12 cellular contexts compared by ENCODE assay signal in the genomic region with DNA sequence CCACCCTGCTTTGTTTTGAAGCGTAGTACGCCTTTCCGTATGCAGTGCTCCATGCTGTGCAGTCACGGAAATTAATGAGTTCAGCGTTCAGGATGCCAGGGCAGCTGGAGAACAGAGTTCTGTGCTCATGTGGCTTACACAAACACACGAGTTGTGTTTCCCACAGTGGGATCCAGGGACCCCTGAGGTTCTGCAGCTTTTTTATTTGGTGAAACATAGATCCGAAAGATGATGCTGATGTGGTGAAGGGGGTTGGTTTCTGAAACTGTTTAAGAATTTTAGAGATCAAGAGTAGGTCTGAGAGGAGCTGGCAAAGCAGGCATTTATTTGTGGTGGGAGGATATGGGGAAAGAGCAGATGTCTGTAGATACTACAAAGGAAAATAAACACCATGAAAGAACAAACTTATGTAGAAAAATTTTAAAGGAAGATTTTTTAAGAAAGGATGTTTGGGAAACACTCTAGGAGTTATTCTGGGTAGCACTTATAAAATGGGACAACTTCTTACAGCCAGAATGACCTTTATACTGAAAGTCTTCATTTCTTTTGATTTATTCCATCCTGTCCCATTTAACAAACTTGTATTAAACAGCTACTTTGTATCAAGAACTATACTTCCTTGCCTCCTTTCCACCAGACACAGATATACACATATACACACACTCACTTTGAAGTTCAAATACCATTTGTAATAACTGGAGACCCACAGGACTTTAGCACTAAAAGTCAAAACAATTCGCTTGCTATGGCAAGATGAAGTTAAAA. TPM values are rescaled to one million over a fixed set of nuclear protein-coding genes. Genes with fewer than 3 reads are reported as not detected.
A peak's percentile ranks its signal among the peaks of the same experiment; 100 is the strongest.
DNase-seq lines count a peak whose midpoint lies in the region; ATAC-seq and TF ChIP-seq lines count a peak whose summit lies in the region.
"Had no signal": no experiment of that assay in that cellular context is flagged by ENCODE, and none has a peak within 500 bp of the region (broad histone marks: within the 10 kb centered on the region; RNA-seq: fewer than 3 reads in every experiment).

No MANE protein-coding gene starts in this region.

- intact Hi-C loops in esophagus squamous epithelium (cut with DNase I): no loop called here

- peak overlapping the region; percentile 73 for H3K27ac Mint-ChIP-seq in neural crest cell (ENCODE audit: unreplicated experiment)

- H3K4me1 Mint-ChIP-seq in neural crest cell: peaks cover 22% of the 10 kb centered on the region

- H3K4me1 ChIP-seq in esophagus squamous epithelium (peaks cover 0 to 47% (median 0%) of the 10 kb centered on the region in 3 donors), foreskin keratinocyte (no peaks in the 10 kb centered on the region)

- no peak for TF ChIP-seq CTCF in esophagus squamous epithelium (IDR thresholded peaks at IDR 0.05)
- TF ChIP-seq CTCF in neural crest cell (conservative IDR thresholded peaks at IDR 0.05): no peak
- TF ChIP-seq CTCF in foreskin keratinocyte (conservative IDR thresholded peaks at IDR 0.05): no peak

- H3K4me3 Mint-ChIP-seq in neural crest cell: peak overlapping the region; percentile 3

- no peaks in the 10 kb centered on the region for H3K27me3 ChIP-seq in esophagus squamous epithelium
- H3K27me3 ChIP-seq in foreskin keratinocyte: no peaks in the 10 kb centered on the region
- H3K27me3 ChIP-seq: pancreas had no signal

- H3K9me3 Mint-ChIP-seq in neural crest cell: no peaks in the 10 kb centered on the region

- no peak for TF ChIP-seq POLR2A in esophagus squamous epithelium (IDR thresholded peaks at IDR 0.05)

- peak; percentile 27 for DNase-seq in AG20443 (ENCODE audit: low spot score)
- DNase-seq in NCI-H2227 (lab: John Stamatoyannopoulos, UW; ENCODE audit: unreplicated experiment): peak; percentile 12
- no peak for DNase-seq in esophagus squamous epithelium (lab: John Stamatoyannopoulos, UW)
- DNase-seq in neural crest cell (ENCODE audit: low read depth, low spot score): no peak
- no peak for DNase-seq in ureter (ENCODE audit: low spot score)
- no peak for DNase-seq in MV-4-11 (lab: John Stamatoyannopoulos, UW)
- no peak for DNase-seq in foreskin keratinocyte
- DNase-seq: activated naive CD4-positive, alpha-beta T cell treated with anti-CD3 and anti-CD28 coated beads, Interleukin-2, amount 50 U/mL, for 16 hours; NCI-H82; pancreas had no signal

- H3K36me3 ChIP-seq in esophagus squamous epithelium: no peaks in the 10 kb centered on the region
- H3K36me3 ChIP-seq: pancreas had no signal

- no peak for ATAC-seq in foreskin keratinocyte
- ATAC-seq in HG03457 (IDR thresholded peaks at IDR 0.05; ENCODE audit: unreplicated experiment): no peak

- no peaks in the 10 kb centered on the region for H3K36me3 Mint-ChIP-seq in neural crest cell (ENCODE audit: low read depth)

- 55 to 61% methylated on average over 7 to 8 of the region's 8 CpGs for WGBS in esophagus squamous epithelium, 2 donors

- peak overlapping the region in 1 of 4 donors; percentile 19 for H3K4me3 ChIP-seq in esophagus squamous epithelium
- H3K4me3 ChIP-seq: pancreas had no signal

- H3K27ac ChIP-seq in esophagus squamous epithelium: peak overlapping the region in 3 of 4 donors; percentile 62 to 71 (median 70)
- H3K27ac ChIP-seq in foreskin keratinocyte: no peak overlapping the region
- H3K27ac ChIP-seq: C4-2B, pancreas had no signal

- no peaks in the 10 kb centered on the region for H3K9me3 ChIP-seq in esophagus squamous epithelium
- H3K9me3 ChIP-seq: pancreas had no signal

- no peaks in the 10 kb centered on the region for H3K27me3 Mint-ChIP-seq in neural crest cell (ENCODE audit: low read depth)

RNA-seq across cellular contexts. Expression of a gene that starts 52.8 kb away (rescaled TPM):
- total RNA-seq in esophagus squamous epithelium (10 to 100 TPM in 3 of 4 donors, 1 to 10 TPM in 1; 9.3 to 88.9 (median 17.6) TPM), neural crest cell (2.2 and 3.0 TPM in 2 replicates), ureter (170 TPM), foreskin keratinocyte (2.5 and 7.6 TPM in 2 replicates)
- 0.36 and 0.84 TPM in 2 replicates for polyA plus RNA-seq in foreskin keratinocyte

RNA-seq across cellular contexts. Expression of a gene that starts 52.8 kb away (rescaled TPM):
- 10 to 100 TPM; 10.4 to 25.6 (median 14.6) TPM for total RNA-seq in esophagus squamous epithelium
- 11.6 and 11.8 TPM in 2 replicates for total RNA-seq in neural crest cell
- 44.7 TPM for total RNA-seq in ureter
- total RNA-seq in foreskin keratinocyte: 16.2 and 17.1 TPM in 2 replicates
- 21.4 and 22.3 TPM in 2 replicates for polyA plus RNA-seq in foreskin keratinocyte

Comparison
In these comparisons a context has a peak if more than half of its experiments do, and no peak if none do; other contexts are left out.
1. DNase-seq: peak in AG20443 (single experiment) and NCI-H2227 (single experiment); none in esophagus squamous epithelium (single experiment), neural crest cell (single experiment), ureter (single experiment), MV-4-11 (single experiment) and foreskin keratinocyte (0 of 2).